Comparison of ENCODE assay signal across 1 cellular context in genomic region chr1:175023043-175023921, GRCh38.
TF ChIP-seq lines count a peak whose summit lies in the region.

MRPS14 (minus strand) TSS chr1:175023425; CDS start chr1:175023408, 17 bp downstream.

TF ChIP-seq in K562, 482 proteins besides CTCF, POLR2A, EP300 and RAD21 (continued from another document and continues in another):
- no peak for TF ChIP-seq CHD7 (IDR thresholded peaks at IDR 0.05; ENCODE audit: low read depth, low read length)
- no peak for TF ChIP-seq ZBTB2 (IDR thresholded peaks at IDR 0.05)
- peak; percentile 15 to 80 for TF ChIP-seq AFF1 (IDR thresholded peaks at IDR 0.05; ENCODE audit: low read depth in 1 of 2, partially characterized antibody in 2 of 2)
- peak; percentile 24; the same call in 1 of the 2 replicates for TF ChIP-seq CEBPB (tag; IDR thresholded peaks at IDR 0.05)
- peak; percentile 61; the same call in 1 of the 2 replicates for TF ChIP-seq ATF6 (CRISPR knock-in tag; IDR thresholded peaks at IDR 0.05)
- TF ChIP-seq FOXA3 (CRISPR knock-in tag; conservative IDR thresholded peaks at IDR 0.05 in 1 of 2, IDR thresholded peaks at IDR 0.05 in 1 of 2) = peak in 1 of 2 experiments; percentile 60; a peak in 1 of 4 replicates
- TF ChIP-seq RFX5 (IDR thresholded peaks at IDR 0.05; ENCODE audit: low read depth, low read length) = 0 out of 2 replicates have a peak, but pooled peaks have one; percentile 42
- peak; percentile 48; the same call in 1 of the 2 replicates for TF ChIP-seq EHMT2 (IDR thresholded peaks at IDR 0.05)
- peak; percentile 89; the same call in 1 of the 2 replicates for TF ChIP-seq CBX1 (IDR thresholded peaks at IDR 0.05; ENCODE audit: low read depth)
- 0 out of 2 replicates have a peak, but pooled peaks have one; percentile 30 for TF ChIP-seq NBN (IDR thresholded peaks at IDR 0.05; ENCODE audit: low read depth)
- peak; percentile 66; the same call in 1 of the 2 replicates for TF ChIP-seq ZNF584 (CRISPR knock-in tag; IDR thresholded peaks at IDR 0.05; ENCODE audit: low read depth)
- peak; percentile 48; the same call in 1 of the 2 replicates for TF ChIP-seq NCOA1 (IDR thresholded peaks at IDR 0.05; ENCODE audit: low read depth)
- peak; percentile 89 for TF ChIP-seq XRCC5 (IDR thresholded peaks at IDR 0.05; ENCODE audit: low read depth, low read length)
- TF ChIP-seq HDAC1 (IDR thresholded peaks at IDR 0.05) = peak in 1 of 2 experiments; percentile 91; a peak in 2 of 4 replicates
- TF ChIP-seq OTX1 (CRISPR knock-in tag; IDR thresholded peaks at IDR 0.05) = peak; percentile 41; the same call in 1 of the 2 replicates
- peak; percentile 92 to 96 for TF ChIP-seq FOXK2 (conservative IDR thresholded peaks at IDR 0.05 in 1 of 2, IDR thresholded peaks at IDR 0.05 in 1 of 2; ENCODE audit: low read depth in 2 of 2)
- peak; percentile 89 for TF ChIP-seq ATF7 (IDR thresholded peaks at IDR 0.05)
- peak; percentile 5; the same call in 1 of the 2 replicates for TF ChIP-seq MAFF (IDR thresholded peaks at IDR 0.05; ENCODE audit: low read length)
- TF ChIP-seq PKNOX1 (IDR thresholded peaks at IDR 0.05) = no peak
- no peak for TF ChIP-seq ADNP (tag; IDR thresholded peaks at IDR 0.05)
- TF ChIP-seq CREB5 (CRISPR knock-in tag; IDR thresholded peaks at IDR 0.05) = peak; percentile 28; the same call in 1 of the 2 replicates
- 0 out of 2 replicates have a peak, but pooled peaks have one; percentile 58 for TF ChIP-seq SMAD3 (CRISPR knock-in tag; conservative IDR thresholded peaks at IDR 0.05)
- TF ChIP-seq NONO (IDR thresholded peaks at IDR 0.05; ENCODE audit: low read depth in 2 of 2, low read length in 1 of 2) = peak in 1 of 2 experiments; percentile 19; a peak in 1 of 4 replicates
